Comparison of ENCODE assay signal across 13 cellular contexts in genomic region chr17:48471807-48472484, GRCh38. TPM values are rescaled to one million over a fixed set of nuclear protein-coding genes. Genes with fewer than 3 reads are reported as not detected.
A peak's percentile ranks its signal among the peaks of the same experiment; 100 is the strongest.
DNase-seq lines count a peak whose midpoint lies in the region; ATAC-seq and TF ChIP-seq lines count a peak whose summit lies in the region.
"Had no signal": no experiment of that assay in that cellular context is flagged by ENCODE, and none has a peak within 500 bp of the region (broad histone marks: within the 10 kb centered on the region; RNA-seq: fewer than 3 reads in every experiment).

No MANE protein-coding gene starts in this region.

- peak overlapping the region in 1 of 3 experiments; percentile 37; a peak in 1 of 7 replicates for H3K27ac Mint-ChIP-seq in H9

- H3K4me3 ChIP-seq in WERI-Rb-1 (ENCODE audit: low read depth, low read length) (no peak overlapping the region), osteoblast (ENCODE audit: insufficient read depth, low read length) (no peak overlapping the region)
- H3K4me3 ChIP-seq: right atrium auricular region, suprapubic skin had no signal

- no peaks in the 10 kb centered on the region for H3K23me2 ChIP-seq in H9 (ENCODE audit: insufficient read length, low read depth, low read length, poor library complexity, severe bottlenecking)

- DNase-seq in H9 = peak; percentile 65
- peak; percentile 94 for DNase-seq in NCI-H1417 treated with DMSO at 0.1 percent for 48 hours (lab: John Stamatoyannopoulos, UW)
- no peak for DNase-seq in WERI-Rb-1
- DNase-seq in osteoblast (ENCODE audit: insufficient read length, low spot score, missing footprints) = peak; percentile 63
- DNase-seq in NCI-H1436 (lab: John Stamatoyannopoulos, UW) = no peak
- no peak for DNase-seq in GM19238 (ENCODE audit: insufficient read length, low spot score)
- DNase-seq: amygdala, dermis blood vessel endothelial cell, NCI-H1048 had no signal

- no peak overlapping the region for H3K27ac ChIP-seq in H9 (ENCODE audit: insufficient read length, low read depth, low read length)
- no peak overlapping the region for H3K27ac ChIP-seq in WERI-Rb-1
- peak overlapping the region; percentile 23 for H3K27ac ChIP-seq in osteoblast (ENCODE audit: low read depth, low read length)
- H3K27ac ChIP-seq: right atrium auricular region, suprapubic skin had no signal

- H3K14ac ChIP-seq in H9 (ENCODE audit: insufficient read depth, low read length) = no peak overlapping the region

- H3K9ac ChIP-seq in H9 (ENCODE audit: extremely low read depth, insufficient read length, low read length) = no peak overlapping the region

- H3K9me3 ChIP-seq in H9 (ENCODE audit: control insufficient read depth, low read depth, low read length) (no peaks in the 10 kb centered on the region), WERI-Rb-1 (ENCODE audit: severe bottlenecking) (peaks cover 5% of the 10 kb centered on the region), osteoblast (ENCODE audit: low read depth, low read length) (no peaks in the 10 kb centered on the region)
- H3K9me3 ChIP-seq: right atrium auricular region, suprapubic skin had no signal

- H2AFZ ChIP-seq in H9 (ENCODE audit: low read length) = no peak overlapping the region
- peak overlapping the region; percentile 50 for H2AFZ ChIP-seq in osteoblast (ENCODE audit: low read length)

- no peak overlapping the region for H2BK5ac ChIP-seq in H9 (ENCODE audit: insufficient read length, low read length)

- no peak overlapping the region for H4K8ac ChIP-seq in H9 (replicated peaks; ENCODE audit: insufficient read length, low read depth, low read length)

- no peak overlapping the region for H2BK120ac ChIP-seq in H9 (ENCODE audit: low read depth, low read length, poor library complexity, severe bottlenecking)

- H3K18ac ChIP-seq in H9 (ENCODE audit: insufficient read length, low read depth, low read length) = no peak overlapping the region

- H3K4ac ChIP-seq in H9 (ENCODE audit: low read depth, low read length) = no peak overlapping the region

- no peak for ATAC-seq in GM18858 (IDR thresholded peaks at IDR 0.05; ENCODE audit: unreplicated experiment)

- H3K4me2 ChIP-seq in H9 (ENCODE audit: insufficient read depth, insufficient read length, low read length) = no peak overlapping the region
- peak overlapping the region; percentile 59 for H3K4me2 ChIP-seq in osteoblast (ENCODE audit: insufficient read depth, low read length)

- H2BK15ac ChIP-seq in H9 (ENCODE audit: low read depth, low read length) = no peak overlapping the region

- H2BK12ac ChIP-seq in H9 (ENCODE audit: insufficient read length, low read depth, low read length) = no peak overlapping the region

- H3K9me3 Mint-ChIP-seq in H9 = no peaks in the 10 kb centered on the region

- no peaks in the 10 kb centered on the region for H3K36me3 ChIP-seq in WERI-Rb-1
- H3K36me3 ChIP-seq in osteoblast (ENCODE audit: insufficient read depth, low read length) = no peaks in the 10 kb centered on the region
- H3K36me3 ChIP-seq: right atrium auricular region, suprapubic skin had no signal

- no peaks in the 10 kb centered on the region for H3K27me3 ChIP-seq in H9 (ENCODE audit: insufficient read depth, low read length)
- peaks cover 98% of the 10 kb centered on the region for H3K27me3 ChIP-seq in WERI-Rb-1 (ENCODE audit: insufficient read depth, low read depth, severe bottlenecking)
- H3K27me3 ChIP-seq in osteoblast (ENCODE audit: insufficient read depth, low read length) = peaks cover 2% of the 10 kb centered on the region
- H3K27me3 ChIP-seq: right atrium auricular region had no signal

- H4K20me1 ChIP-seq in H9 (ENCODE audit: control insufficient read depth, insufficient read depth, insufficient read length) (no peaks in the 10 kb centered on the region), osteoblast (ENCODE audit: insufficient read depth, low read length) (no peaks in the 10 kb centered on the region)

- peaks cover 7% of the 10 kb centered on the region for H3K4me1 ChIP-seq in H9 (ENCODE audit: insufficient read depth, low read length)
- peaks cover 13% of the 10 kb centered on the region for H3K4me1 ChIP-seq in osteoblast (ENCODE audit: insufficient read depth, low read length)
- H3K4me1 ChIP-seq: right atrium auricular region, suprapubic skin had no signal

- H3K36me3 Mint-ChIP-seq in H9 (ENCODE audit: insufficient read depth in 1 of 3, low read depth in 3 of 3) = no peaks in the 10 kb centered on the region

- H3K56ac ChIP-seq in H9 (ENCODE audit: insufficient read length, low read depth, low read length) = no peak overlapping the region

- H3K79me2 ChIP-seq in H9 (ENCODE audit: insufficient read depth, low read length) (no peaks in the 10 kb centered on the region), osteoblast (ENCODE audit: insufficient read depth, low read length) (no peaks in the 10 kb centered on the region)

- no peak overlapping the region for H4K5ac ChIP-seq in H9 (ENCODE audit: insufficient read length, low read depth, low read length)

- no peak overlapping the region for H3T11ph ChIP-seq in H9 (ENCODE audit: low read length)

- no CpG with 5 or more reads among the region's 9 CpGs for WGBS in H9 (ENCODE audit: extremely low coverage, insufficient read length, low lambda C conversion rate)

- no peaks in the 10 kb centered on the region for H3K79me1 ChIP-seq in H9 (ENCODE audit: insufficient read depth, low read depth, low read length, poor library complexity, severe bottlenecking)

- H3K23ac ChIP-seq in H9 (ENCODE audit: insufficient read length, low read depth, low read length) = no peak overlapping the region

- peaks cover 18 to 28% of the 10 kb centered on the region in 2 experiments for H3K4me1 Mint-ChIP-seq in H9

- TF ChIP-seq CTCF in H9 (conservative IDR thresholded peaks at IDR 0.05) (peak; percentile 35; the same call in 1 of the 3 replicates), WERI-Rb-1 (IDR thresholded peaks at IDR 0.05; ENCODE audit: low read depth, low read length) (0 out of 2 replicates have a peak, but pooled peaks have one; percentile 11), osteoblast (IDR thresholded peaks at IDR 0.05; ENCODE audit: extremely low read depth, low read depth, low read length) (no peak)

- no peak overlapping the region for H3K4me3 Mint-ChIP-seq in H9

- no peak overlapping the region for H2BK20ac ChIP-seq in H9 (ENCODE audit: low read depth, low read length, poor library complexity, severe bottlenecking)

- peaks cover 45% of the 10 kb centered on the region for H3K27me3 Mint-ChIP-seq in H9 (ENCODE audit: low read depth)

- H2AK5ac ChIP-seq in H9 (ENCODE audit: insufficient read length, low read length) = no peak overlapping the region

- H4K91ac ChIP-seq in H9 (ENCODE audit: insufficient read length, low read depth, low read length) = no peak overlapping the region

RNA-seq across cellular contexts. Expression of gene SKAP1, which starts 41.9 kb away (rescaled TPM):
- not detected in 2 replicates for total RNA-seq in H9 (2021)
- total RNA-seq in osteoblast = not detected in 2 replicates
- total RNA-seq: fibroblast of villous mesenchyme, right atrium auricular region had no signal

RNA-seq across cellular contexts. Expression of gene HOXB1, which starts 58.9 kb away (rescaled TPM):
- total RNA-seq in H9 (2021) (not detected in 2 replicates), osteoblast (not detected in 2 replicates)
- total RNA-seq: dermis blood vessel endothelial cell, fibroblast of villous mesenchyme, right atrium auricular region, suprapubic skin had no signal

Comparison
In these comparisons a context has a peak if more than half of its experiments do, and no peak if none do; other contexts are left out.
1. DNase-seq: peak in H9 (single experiment), NCI-H1417 treated with DMSO at 0.1 percent for 48 hours (single experiment) and osteoblast (single experiment); none in WERI-Rb-1 (single experiment), NCI-H1436 (single experiment) and GM19238 (single experiment).